1 cellular context compared by ENCODE assay signal in the genomic region with DNA sequence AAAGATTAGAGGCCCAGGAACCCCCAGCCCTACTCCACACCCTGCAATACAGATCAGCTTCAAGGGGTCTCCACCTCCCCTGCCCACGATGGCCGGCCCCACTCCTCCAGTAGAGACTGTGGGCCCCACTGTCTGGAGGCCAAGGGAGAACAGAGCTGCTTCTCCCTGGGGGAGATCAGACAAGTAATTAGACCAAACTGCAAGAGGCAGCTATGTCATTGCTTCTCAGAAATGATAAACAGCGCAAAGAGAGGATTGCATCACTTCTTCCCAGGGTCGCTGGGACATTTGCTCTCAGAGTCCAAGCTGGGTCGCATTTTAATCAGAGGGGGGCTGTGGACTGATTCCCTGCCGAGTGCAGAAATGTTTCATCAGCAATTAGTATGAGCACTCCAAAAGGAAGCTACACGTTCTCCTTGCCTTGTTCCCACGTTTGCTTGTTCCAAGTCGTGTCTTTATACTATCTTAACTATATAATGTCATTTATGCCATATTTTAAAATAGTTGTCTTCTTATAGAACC.
TF ChIP-seq lines count a peak whose summit lies in the region.

No MANE protein-coding gene starts in this region.

TF ChIP-seq in K562, 482 proteins besides CTCF, POLR2A, EP300 and RAD21 (continued from another document and continues in another):
- TF ChIP-seq, protein P1, sequence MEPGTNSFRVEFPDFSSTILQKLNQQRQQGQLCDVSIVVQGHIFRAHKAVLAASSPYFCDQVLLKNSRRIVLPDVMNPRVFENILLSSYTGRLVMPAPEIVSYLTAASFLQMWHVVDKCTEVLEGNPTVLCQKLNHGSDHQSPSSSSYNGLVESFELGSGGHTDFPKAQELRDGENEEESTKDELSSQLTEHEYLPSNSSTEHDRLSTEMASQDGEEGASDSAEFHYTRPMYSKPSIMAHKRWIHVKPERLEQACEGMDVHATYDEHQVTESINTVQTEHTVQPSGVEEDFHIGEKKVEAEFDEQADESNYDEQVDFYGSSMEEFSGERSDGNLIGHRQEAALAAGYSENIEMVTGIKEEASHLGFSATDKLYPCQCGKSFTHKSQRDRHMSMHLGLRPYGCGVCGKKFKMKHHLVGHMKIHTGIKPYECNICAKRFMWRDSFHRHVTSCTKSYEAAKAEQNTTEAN (CRISPR knock-in tag; IDR thresholded peaks at IDR 0.05) = no peak
- TF ChIP-seq NFE2 (IDR thresholded peaks at IDR 0.05; ENCODE audit: low read depth) (peak; percentile 39; the same call in 1 of the 2 replicates), MECOM (CRISPR knock-in tag; IDR thresholded peaks at IDR 0.05) (peak; percentile 49; the same call in 1 of the 2 replicates), HDAC2 (IDR thresholded peaks at IDR 0.05) (peak; percentile 67; the same call in 1 of the 2 replicates), DACH1 (IDR thresholded peaks at IDR 0.05; ENCODE audit: partially characterized antibody) (no peak), KLF1 (tag; IDR thresholded peaks at IDR 0.05) (no peak), CSDE1 (IDR thresholded peaks at IDR 0.05) (no peak), DIDO1 (tag; IDR thresholded peaks at IDR 0.05; ENCODE audit: low read depth) (no peak), ARID1B (IDR thresholded peaks at IDR 0.05) (peak; percentile 69; the same call in 1 of the 2 replicates), C11orf30 (IDR thresholded peaks at IDR 0.05; ENCODE audit: low read depth) (peak; percentile 81; the same call in 1 of the 2 replicates), PCBP2 (IDR thresholded peaks at IDR 0.05; ENCODE audit: low read depth, low read length, poor library complexity, severe bottlenecking) (no peak), ZNF76 (CRISPR knock-in tag; IDR thresholded peaks at IDR 0.05; ENCODE audit: borderline replicate concordance) (0 out of 2 replicates have a peak, but pooled peaks have one; percentile 59), CEBPB (tag; IDR thresholded peaks at IDR 0.05) (peak; percentile 99), TSC22D4 (tag; IDR thresholded peaks at IDR 0.05) (no peak), SRSF1 (IDR thresholded peaks at IDR 0.05; ENCODE audit: low read depth, low read length) (no peak), JUND (IDR thresholded peaks at IDR 0.05; ENCODE audit: borderline replicate concordance, low read depth, low read length) (peak; percentile 90), JUND (tag; IDR thresholded peaks at IDR 0.05; ENCODE audit: borderline replicate concordance, low read depth, low read length) (peak; percentile 83; the same call in 2 of the 3 replicates), BACH1 (tag; IDR thresholded peaks at IDR 0.05) (peak; percentile 70; the same call in 1 of the 2 replicates), ZKSCAN8 (CRISPR knock-in tag; IDR thresholded peaks at IDR 0.05) (no peak; the same call in 1 of the 2 replicates), RUNX1 (IDR thresholded peaks at IDR 0.05; ENCODE audit: low read depth) (no peak), FUS (optimal IDR thresholded peaks at IDR 0.05; ENCODE audit: low read depth, low read length) (no peak), TRIM28 (IDR thresholded peaks at IDR 0.05) (no peak), MEIS2 (IDR thresholded peaks at IDR 0.05; ENCODE audit: partially characterized antibody) (peak; percentile 90), ATF1 (CRISPR knock-in tag; IDR thresholded peaks at IDR 0.05) (no peak), ATF1 (tag; IDR thresholded peaks at IDR 0.05) (peak; percentile 53), CREM (IDR thresholded peaks at IDR 0.05; ENCODE audit: low read depth) (no peak), ZNF57 (CRISPR knock-in tag; IDR thresholded peaks at IDR 0.05) (no peak), FOS (IDR thresholded peaks at IDR 0.05; ENCODE audit: extremely low read depth, insufficient read length) (no peak), CTBP1 (IDR thresholded peaks at IDR 0.05; ENCODE audit: borderline replicate concordance) (peak; percentile 50; the same call in 1 of the 2 replicates), ZNF212 (CRISPR knock-in tag; IDR thresholded peaks at IDR 0.05) (no peak), RNF2 (IDR thresholded peaks at IDR 0.05) (no peak), SMAD2 (IDR thresholded peaks at IDR 0.05; ENCODE audit: low read depth, low read length) (no peak), ZEB2 (IDR thresholded peaks at IDR 0.05) (0 out of 2 replicates have a peak, but pooled peaks have one; percentile 18), SP2 (IDR thresholded peaks at IDR 0.05; ENCODE audit: extremely low read depth, low read depth, low read length, poor library complexity, severe bottlenecking) (no peak), ZBTB7A (IDR thresholded peaks at IDR 0.05; ENCODE audit: borderline replicate concordance, control insufficient read depth, low read depth, low read length) (peak; percentile 16; the same call in 1 of the 2 replicates), ZNF217 (CRISPR knock-in tag; IDR thresholded peaks at IDR 0.05) (no peak), ZNF561 (CRISPR knock-in tag; conservative IDR thresholded peaks at IDR 0.05) (no peak), ETV5 (CRISPR knock-in tag; IDR thresholded peaks at IDR 0.05; ENCODE audit: low read depth) (no peak)
- TF ChIP-seq, protein P2, sequence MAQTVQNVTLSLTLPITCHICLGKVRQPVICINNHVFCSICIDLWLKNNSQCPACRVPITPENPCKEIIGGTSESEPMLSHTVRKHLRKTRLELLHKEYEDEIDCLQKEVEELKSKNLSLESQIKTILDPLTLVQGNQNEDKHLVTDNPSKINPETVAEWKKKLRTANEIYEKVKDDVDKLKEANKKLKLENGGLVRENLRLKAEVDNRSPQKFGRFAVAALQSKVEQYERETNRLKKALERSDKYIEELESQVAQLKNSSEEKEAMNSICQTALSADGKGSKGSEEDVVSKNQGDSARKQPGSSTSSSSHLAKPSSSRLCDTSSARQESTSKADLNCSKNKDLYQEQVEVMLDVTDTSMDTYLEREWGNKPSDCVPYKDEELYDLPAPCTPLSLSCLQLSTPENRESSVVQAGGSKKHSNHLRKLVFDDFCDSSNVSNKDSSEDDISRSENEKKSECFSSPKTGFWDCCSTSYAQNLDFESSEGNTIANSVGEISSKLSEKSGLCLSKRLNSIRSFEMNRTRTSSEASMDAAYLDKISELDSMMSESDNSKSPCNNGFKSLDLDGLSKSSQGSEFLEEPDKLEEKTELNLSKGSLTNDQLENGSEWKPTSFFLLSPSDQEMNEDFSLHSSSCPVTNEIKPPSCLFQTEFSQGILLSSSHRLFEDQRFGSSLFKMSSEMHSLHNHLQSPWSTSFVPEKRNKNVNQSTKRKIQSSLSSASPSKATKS (CRISPR knock-in tag; IDR thresholded peaks at IDR 0.05) = no peak
- TF ChIP-seq, protein P3, sequence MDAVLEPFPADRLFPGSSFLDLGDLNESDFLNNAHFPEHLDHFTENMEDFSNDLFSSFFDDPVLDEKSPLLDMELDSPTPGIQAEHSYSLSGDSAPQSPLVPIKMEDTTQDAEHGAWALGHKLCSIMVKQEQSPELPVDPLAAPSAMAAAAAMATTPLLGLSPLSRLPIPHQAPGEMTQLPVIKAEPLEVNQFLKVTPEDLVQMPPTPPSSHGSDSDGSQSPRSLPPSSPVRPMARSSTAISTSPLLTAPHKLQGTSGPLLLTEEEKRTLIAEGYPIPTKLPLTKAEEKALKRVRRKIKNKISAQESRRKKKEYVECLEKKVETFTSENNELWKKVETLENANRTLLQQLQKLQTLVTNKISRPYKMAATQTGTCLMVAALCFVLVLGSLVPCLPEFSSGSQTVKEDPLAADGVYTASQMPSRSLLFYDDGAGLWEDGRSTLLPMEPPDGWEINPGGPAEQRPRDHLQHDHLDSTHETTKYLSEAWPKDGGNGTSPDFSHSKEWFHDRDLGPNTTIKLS (IDR thresholded peaks at IDR 0.05; ENCODE audit: borderline replicate concordance, low read depth) = 0 out of 2 replicates have a peak, but pooled peaks have one; percentile 41
- TF ChIP-seq, protein P4, sequence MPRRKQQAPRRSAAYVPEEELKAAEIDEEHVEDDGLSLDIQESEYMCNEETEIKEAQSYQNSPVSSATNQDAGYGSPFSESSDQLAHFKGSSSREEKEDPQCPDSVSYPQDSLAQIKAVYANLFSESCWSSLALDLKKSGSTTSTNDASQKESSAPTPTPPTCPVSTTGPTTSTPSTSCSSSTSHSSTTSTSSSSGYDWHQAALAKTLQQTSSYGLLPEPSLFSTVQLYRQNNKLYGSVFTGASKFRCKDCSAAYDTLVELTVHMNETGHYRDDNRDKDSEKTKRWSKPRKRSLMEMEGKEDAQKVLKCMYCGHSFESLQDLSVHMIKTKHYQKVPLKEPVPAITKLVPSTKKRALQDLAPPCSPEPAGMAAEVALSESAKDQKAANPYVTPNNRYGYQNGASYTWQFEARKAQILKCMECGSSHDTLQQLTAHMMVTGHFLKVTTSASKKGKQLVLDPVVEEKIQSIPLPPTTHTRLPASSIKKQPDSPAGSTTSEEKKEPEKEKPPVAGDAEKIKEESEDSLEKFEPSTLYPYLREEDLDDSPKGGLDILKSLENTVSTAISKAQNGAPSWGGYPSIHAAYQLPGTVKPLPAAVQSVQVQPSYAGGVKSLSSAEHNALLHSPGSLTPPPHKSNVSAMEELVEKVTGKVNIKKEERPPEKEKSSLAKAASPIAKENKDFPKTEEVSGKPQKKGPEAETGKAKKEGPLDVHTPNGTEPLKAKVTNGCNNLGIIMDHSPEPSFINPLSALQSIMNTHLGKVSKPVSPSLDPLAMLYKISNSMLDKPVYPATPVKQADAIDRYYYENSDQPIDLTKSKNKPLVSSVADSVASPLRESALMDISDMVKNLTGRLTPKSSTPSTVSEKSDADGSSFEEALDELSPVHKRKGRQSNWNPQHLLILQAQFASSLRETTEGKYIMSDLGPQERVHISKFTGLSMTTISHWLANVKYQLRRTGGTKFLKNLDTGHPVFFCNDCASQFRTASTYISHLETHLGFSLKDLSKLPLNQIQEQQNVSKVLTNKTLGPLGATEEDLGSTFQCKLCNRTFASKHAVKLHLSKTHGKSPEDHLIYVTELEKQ (CRISPR knock-in tag; IDR thresholded peaks at IDR 0.05) = no peak
- TF ChIP-seq, protein P5, sequence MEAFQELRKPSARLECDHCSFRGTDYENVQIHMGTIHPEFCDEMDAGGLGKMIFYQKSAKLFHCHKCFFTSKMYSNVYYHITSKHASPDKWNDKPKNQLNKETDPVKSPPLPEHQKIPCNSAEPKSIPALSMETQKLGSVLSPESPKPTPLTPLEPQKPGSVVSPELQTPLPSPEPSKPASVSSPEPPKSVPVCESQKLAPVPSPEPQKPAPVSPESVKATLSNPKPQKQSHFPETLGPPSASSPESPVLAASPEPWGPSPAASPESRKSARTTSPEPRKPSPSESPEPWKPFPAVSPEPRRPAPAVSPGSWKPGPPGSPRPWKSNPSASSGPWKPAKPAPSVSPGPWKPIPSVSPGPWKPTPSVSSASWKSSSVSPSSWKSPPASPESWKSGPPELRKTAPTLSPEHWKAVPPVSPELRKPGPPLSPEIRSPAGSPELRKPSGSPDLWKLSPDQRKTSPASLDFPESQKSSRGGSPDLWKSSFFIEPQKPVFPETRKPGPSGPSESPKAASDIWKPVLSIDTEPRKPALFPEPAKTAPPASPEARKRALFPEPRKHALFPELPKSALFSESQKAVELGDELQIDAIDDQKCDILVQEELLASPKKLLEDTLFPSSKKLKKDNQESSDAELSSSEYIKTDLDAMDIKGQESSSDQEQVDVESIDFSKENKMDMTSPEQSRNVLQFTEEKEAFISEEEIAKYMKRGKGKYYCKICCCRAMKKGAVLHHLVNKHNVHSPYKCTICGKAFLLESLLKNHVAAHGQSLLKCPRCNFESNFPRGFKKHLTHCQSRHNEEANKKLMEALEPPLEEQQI (IDR thresholded peaks at IDR 0.05) = no peak
- TF ChIP-seq, protein P6, sequence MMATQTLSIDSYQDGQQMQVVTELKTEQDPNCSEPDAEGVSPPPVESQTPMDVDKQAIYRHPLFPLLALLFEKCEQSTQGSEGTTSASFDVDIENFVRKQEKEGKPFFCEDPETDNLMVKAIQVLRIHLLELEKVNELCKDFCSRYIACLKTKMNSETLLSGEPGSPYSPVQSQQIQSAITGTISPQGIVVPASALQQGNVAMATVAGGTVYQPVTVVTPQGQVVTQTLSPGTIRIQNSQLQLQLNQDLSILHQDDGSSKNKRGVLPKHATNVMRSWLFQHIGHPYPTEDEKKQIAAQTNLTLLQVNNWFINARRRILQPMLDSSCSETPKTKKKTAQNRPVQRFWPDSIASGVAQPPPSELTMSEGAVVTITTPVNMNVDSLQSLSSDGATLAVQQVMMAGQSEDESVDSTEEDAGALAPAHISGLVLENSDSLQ (IDR thresholded peaks at IDR 0.05) = peak; percentile 76
- TF ChIP-seq, protein P7, sequence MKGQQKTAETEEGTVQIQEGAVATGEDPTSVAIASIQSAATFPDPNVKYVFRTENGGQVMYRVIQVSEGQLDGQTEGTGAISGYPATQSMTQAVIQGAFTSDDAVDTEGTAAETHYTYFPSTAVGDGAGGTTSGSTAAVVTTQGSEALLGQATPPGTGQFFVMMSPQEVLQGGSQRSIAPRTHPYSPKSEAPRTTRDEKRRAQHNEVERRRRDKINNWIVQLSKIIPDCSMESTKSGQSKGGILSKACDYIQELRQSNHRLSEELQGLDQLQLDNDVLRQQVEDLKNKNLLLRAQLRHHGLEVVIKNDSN (CRISPR knock-in tag; IDR thresholded peaks at IDR 0.05) = no peak
- TF ChIP-seq, protein P8, sequence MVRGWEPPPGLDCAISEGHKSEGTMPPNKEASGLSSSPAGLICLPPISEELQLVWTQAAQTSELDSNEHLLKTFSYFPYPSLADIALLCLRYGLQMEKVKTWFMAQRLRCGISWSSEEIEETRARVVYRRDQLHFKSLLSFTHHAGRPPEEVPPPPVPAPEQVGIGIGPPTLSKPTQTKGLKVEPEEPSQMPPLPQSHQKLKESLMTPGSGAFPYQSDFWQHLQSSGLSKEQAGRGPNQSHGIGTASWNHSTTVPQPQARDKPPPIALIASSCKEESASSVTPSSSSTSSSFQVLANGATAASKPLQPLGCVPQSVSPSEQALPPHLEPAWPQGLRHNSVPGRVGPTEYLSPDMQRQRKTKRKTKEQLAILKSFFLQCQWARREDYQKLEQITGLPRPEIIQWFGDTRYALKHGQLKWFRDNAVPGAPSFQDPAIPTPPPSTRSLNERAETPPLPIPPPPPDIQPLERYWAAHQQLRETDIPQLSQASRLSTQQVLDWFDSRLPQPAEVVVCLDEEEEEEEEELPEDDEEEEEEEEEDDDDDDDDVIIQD (CRISPR knock-in tag; IDR thresholded peaks at IDR 0.05) = 0 out of 2 replicates have a peak, but pooled peaks have one; percentile 13
- TF ChIP-seq, protein P9, sequence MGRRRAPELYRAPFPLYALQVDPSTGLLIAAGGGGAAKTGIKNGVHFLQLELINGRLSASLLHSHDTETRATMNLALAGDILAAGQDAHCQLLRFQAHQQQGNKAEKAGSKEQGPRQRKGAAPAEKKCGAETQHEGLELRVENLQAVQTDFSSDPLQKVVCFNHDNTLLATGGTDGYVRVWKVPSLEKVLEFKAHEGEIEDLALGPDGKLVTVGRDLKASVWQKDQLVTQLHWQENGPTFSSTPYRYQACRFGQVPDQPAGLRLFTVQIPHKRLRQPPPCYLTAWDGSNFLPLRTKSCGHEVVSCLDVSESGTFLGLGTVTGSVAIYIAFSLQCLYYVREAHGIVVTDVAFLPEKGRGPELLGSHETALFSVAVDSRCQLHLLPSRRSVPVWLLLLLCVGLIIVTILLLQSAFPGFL (CRISPR knock-in tag; IDR thresholded peaks at IDR 0.05) = no peak
- TF ChIP-seq, protein P10, sequence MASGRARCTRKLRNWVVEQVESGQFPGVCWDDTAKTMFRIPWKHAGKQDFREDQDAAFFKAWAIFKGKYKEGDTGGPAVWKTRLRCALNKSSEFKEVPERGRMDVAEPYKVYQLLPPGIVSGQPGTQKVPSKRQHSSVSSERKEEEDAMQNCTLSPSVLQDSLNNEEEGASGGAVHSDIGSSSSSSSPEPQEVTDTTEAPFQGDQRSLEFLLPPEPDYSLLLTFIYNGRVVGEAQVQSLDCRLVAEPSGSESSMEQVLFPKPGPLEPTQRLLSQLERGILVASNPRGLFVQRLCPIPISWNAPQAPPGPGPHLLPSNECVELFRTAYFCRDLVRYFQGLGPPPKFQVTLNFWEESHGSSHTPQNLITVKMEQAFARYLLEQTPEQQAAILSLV (tag; IDR thresholded peaks at IDR 0.05) = peak; percentile 93
- TF ChIP-seq, protein P11, sequence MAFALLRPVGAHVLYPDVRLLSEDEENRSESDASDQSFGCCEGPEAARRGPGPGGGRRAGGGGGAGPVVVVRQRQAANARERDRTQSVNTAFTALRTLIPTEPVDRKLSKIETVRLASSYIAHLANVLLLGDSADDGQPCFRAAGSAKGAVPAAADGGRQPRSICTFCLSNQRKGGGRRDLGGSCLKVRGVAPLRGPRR (CRISPR knock-in tag; IDR thresholded peaks at IDR 0.05) = no peak
